Comparison of ENCODE assay signal across 9 cellular contexts in the genomic region with DNA sequence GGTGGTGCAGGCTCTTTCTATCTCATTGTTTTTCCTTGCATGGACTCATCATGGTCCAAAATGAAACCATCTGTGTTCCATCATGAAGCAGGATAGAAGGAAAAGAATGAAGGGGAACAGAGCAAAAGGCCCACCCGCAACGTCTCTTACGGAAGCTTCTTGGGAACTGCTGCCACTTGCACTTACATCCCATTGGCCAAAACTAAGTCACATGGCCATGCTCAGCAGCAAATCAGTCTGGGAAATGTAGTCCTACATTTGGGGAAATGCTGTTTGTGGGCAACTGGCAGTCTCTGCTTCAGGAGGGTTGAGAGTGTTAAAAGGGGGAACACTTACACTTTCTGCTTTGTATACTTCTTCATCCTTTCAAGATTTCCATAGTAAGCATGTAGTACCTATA.
A peak's percentile ranks its signal among the peaks of the same experiment; 100 is the strongest.
DNase-seq lines count a peak whose midpoint lies in the region; ATAC-seq and TF ChIP-seq lines count a peak whose summit lies in the region.
"Had no signal": no experiment of that assay in that cellular context is flagged by ENCODE, and none has a peak within 500 bp of the region (broad histone marks: within the 10 kb centered on the region; RNA-seq: fewer than 3 reads in every experiment).

No MANE protein-coding gene starts in this region.

- H3K4me3 Mint-ChIP-seq in naive B cell = peak overlapping the region in 2 of 8 donors; percentile 49 to 61
- no peak overlapping the region for H3K4me3 Mint-ChIP-seq in endothelial cell (ENCODE audit: unreplicated experiment)

- H3K36me3 Mint-ChIP-seq in naive B cell (no peaks in the 10 kb centered on the region), endothelial cell (ENCODE audit: low read depth, unreplicated experiment) (no peaks in the 10 kb centered on the region)

- H3K27me3 Mint-ChIP-seq in naive B cell (peaks cover 9 to 16% (median 12%) of the 10 kb centered on the region in 3 donors), endothelial cell (ENCODE audit: unreplicated experiment) (peaks cover 4% of the 10 kb centered on the region)

- H3K27ac Mint-ChIP-seq in naive B cell = peak overlapping the region in 1 of 6 donors; percentile 49
- no peak overlapping the region for H3K27ac Mint-ChIP-seq in endothelial cell (ENCODE audit: unreplicated experiment)

- H3K4me1 Mint-ChIP-seq in naive B cell (peaks cover 0 to 7% (median 0%) of the 10 kb centered on the region in 3 donors), endothelial cell (ENCODE audit: unreplicated experiment) (peaks cover 2% of the 10 kb centered on the region)

- TF ChIP-seq CTCF in endothelial cell (IDR thresholded peaks at IDR 0.05; ENCODE audit: unreplicated experiment) = no peak

- DNase-seq in DMS53 (lab: John Stamatoyannopoulos, UW) = peak; percentile 7
- no peak for DNase-seq in DMS53 treated with DMSO at 0.1 percent for 48 hours (lab: John Stamatoyannopoulos, UW; ENCODE audit: unreplicated experiment)
- DNase-seq in naive B cell = peak; percentile 26
- DNase-seq in endothelial cell (ENCODE audit: low spot score) = no peak
- DNase-seq: NCI-H146 had no signal

- H3K9me3 Mint-ChIP-seq in naive B cell (peaks cover 0 to 2% (median 0%) of the 10 kb centered on the region in 7 donors), endothelial cell (ENCODE audit: unreplicated experiment) (no peaks in the 10 kb centered on the region)

- ATAC-seq in HG03135 (IDR thresholded peaks at IDR 0.05; ENCODE audit: unreplicated experiment) = peak; percentile 66
- 0 out of 3 replicates have a peak, but pooled peaks have one; percentile 22 for ATAC-seq in SK-N-SH treated with all-trans-retinoic acid at 6 μM for 48 hours
- ATAC-seq in naive B cell (ENCODE audit: low read depth in 2 of 2) = peak; percentile 47 to 65
- ATAC-seq in GM19467 (IDR thresholded peaks at IDR 0.05; ENCODE audit: unreplicated experiment) = no peak
- ATAC-seq in HG03025 (IDR thresholded peaks at IDR 0.05; ENCODE audit: low FRiP score, unreplicated experiment) = no peak

TF ChIP-seq in SK-N-SH treated with all-trans-retinoic acid at 6 μM for 48 hours, 23 proteins besides CTCF, POLR2A, EP300 and RAD21:
- TF ChIP-seq ZNF70 (CRISPR knock-in tag; IDR thresholded peaks at IDR 0.05) (no peak), ARNTL (CRISPR knock-in tag; IDR thresholded peaks at IDR 0.05; ENCODE audit: borderline replicate concordance, low read depth) (no peak), TCF4 (CRISPR knock-in tag; IDR thresholded peaks at IDR 0.05; ENCODE audit: borderline replicate concordance) (no peak), TOX (CRISPR knock-in tag; IDR thresholded peaks at IDR 0.05; ENCODE audit: borderline replicate concordance) (no peak), SNAI2 (CRISPR knock-in tag; IDR thresholded peaks at IDR 0.05) (no peak), ISL1 (CRISPR knock-in tag; IDR thresholded peaks at IDR 0.05) (no peak), OSR1 (CRISPR knock-in tag; IDR thresholded peaks at IDR 0.05) (no peak)
- TF ChIP-seq, protein P1, sequence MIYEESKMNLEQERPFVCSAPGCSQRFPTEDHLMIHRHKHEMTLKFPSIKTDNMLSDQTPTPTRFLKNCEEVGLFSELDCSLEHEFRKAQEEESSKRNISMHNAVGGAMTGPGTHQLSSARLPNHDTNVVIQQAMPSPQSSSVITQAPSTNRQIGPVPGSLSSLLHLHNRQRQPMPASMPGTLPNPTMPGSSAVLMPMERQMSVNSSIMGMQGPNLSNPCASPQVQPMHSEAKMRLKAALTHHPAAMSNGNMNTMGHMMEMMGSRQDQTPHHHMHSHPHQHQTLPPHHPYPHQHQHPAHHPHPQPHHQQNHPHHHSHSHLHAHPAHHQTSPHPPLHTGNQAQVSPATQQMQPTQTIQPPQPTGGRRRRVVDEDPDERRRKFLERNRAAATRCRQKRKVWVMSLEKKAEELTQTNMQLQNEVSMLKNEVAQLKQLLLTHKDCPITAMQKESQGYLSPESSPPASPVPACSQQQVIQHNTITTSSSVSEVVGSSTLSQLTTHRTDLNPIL (CRISPR knock-in tag; IDR thresholded peaks at IDR 0.05; ENCODE audit: low read depth) = no peak
- TF ChIP-seq, protein P2, sequence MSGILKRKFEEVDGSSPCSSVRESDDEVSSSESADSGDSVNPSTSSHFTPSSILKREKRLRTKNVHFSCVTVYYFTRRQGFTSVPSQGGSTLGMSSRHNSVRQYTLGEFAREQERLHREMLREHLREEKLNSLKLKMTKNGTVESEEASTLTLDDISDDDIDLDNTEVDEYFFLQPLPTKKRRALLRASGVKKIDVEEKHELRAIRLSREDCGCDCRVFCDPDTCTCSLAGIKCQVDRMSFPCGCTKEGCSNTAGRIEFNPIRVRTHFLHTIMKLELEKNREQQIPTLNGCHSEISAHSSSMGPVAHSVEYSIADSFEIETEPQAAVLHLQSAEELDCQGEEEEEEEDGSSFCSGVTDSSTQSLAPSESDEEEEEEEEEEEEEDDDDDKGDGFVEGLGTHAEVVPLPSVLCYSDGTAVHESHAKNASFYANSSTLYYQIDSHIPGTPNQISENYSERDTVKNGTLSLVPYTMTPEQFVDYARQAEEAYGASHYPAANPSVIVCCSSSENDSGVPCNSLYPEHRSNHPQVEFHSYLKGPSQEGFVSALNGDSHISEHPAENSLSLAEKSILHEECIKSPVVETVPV (CRISPR knock-in tag; IDR thresholded peaks at IDR 0.05) = no peak
- TF ChIP-seq, protein P3, sequence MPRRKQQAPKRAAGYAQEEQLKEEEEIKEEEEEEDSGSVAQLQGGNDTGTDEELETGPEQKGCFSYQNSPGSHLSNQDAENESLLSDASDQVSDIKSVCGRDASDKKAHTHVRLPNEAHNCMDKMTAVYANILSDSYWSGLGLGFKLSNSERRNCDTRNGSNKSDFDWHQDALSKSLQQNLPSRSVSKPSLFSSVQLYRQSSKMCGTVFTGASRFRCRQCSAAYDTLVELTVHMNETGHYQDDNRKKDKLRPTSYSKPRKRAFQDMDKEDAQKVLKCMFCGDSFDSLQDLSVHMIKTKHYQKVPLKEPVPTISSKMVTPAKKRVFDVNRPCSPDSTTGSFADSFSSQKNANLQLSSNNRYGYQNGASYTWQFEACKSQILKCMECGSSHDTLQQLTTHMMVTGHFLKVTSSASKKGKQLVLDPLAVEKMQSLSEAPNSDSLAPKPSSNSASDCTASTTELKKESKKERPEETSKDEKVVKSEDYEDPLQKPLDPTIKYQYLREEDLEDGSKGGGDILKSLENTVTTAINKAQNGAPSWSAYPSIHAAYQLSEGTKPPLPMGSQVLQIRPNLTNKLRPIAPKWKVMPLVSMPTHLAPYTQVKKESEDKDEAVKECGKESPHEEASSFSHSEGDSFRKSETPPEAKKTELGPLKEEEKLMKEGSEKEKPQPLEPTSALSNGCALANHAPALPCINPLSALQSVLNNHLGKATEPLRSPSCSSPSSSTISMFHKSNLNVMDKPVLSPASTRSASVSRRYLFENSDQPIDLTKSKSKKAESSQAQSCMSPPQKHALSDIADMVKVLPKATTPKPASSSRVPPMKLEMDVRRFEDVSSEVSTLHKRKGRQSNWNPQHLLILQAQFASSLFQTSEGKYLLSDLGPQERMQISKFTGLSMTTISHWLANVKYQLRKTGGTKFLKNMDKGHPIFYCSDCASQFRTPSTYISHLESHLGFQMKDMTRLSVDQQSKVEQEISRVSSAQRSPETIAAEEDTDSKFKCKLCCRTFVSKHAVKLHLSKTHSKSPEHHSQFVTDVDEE (CRISPR knock-in tag; IDR thresholded peaks at IDR 0.05) = no peak
TF ChIP-seq in SK-N-SH treated with all-trans-retinoic acid at 6 μM for 48 hours: peak in this region for 0.

Comparison
In these comparisons a context has a peak if more than half of its experiments do, and no peak if none do; other contexts are left out.
1. DNase-seq: peak in DMS53 (single experiment) and naive B cell (single experiment); none in DMS53 treated with DMSO at 0.1 percent for 48 hours (single experiment) and endothelial cell (single experiment).
2. ATAC-seq: peak in HG03135 (single experiment), SK-N-SH treated with all-trans-retinoic acid at 6 μM for 48 hours (single experiment) and naive B cell (2 of 2); none in GM19467 (single experiment) and HG03025 (single experiment).